ENCODE assay signal across 21 cellular contexts in genomic region chr17:67920212-67920611, GRCh38.
"Had no signal": no experiment of that assay in that cellular context is flagged by ENCODE, and none has a peak within 500 bp of the region (broad histone marks: within the 10 kb centered on the region; RNA-seq: fewer than 3 reads in every experiment).

No MANE protein-coding gene starts in this region.

- H3K4me1 ChIP-seq: SJCRH30 had no signal

- ATAC-seq: SK-N-SH treated with all-trans-retinoic acid at 6 μM for 48 hours had no signal

- H3K27me3 ChIP-seq: SJCRH30 had no signal

- DNase-seq: IMR-90, Kasumi-1, MM.1S, NCI-H1092 treated with DMSO at 0.1 percent for 48 hours, NCI-H1436, NCI-H187, NCI-H2029, NCI-H2081 treated with DMSO at 0.1 percent for 48 hours, NCI-H2171, NCI-H226, NCI-H446, NCI-H510A, NCI-H524 treated with DMSO at 0.1 percent for 48 hours, NCI-H69, NCI-H774, RPMI8226, SHP77 treated with DMSO at 0.1 percent for 48 hours, SJCRH30 had no signal

- H3K9me3 ChIP-seq: SJCRH30 had no signal

- H3K4me3 ChIP-seq: SJCRH30 had no signal

- FAIRE-seq: RCC 7860 had no signal

- H3K4me2 ChIP-seq: KMS-11 had no signal

- H3K9ac ChIP-seq: KMS-11 had no signal

- H3K27ac ChIP-seq: KMS-11, SJCRH30 had no signal
